1 cellular context compared by ENCODE assay signal in genomic region chr10:107442035-107442505, GRCh38.
A peak's percentile ranks its signal among the peaks of the same experiment; 100 is the strongest.
TF ChIP-seq lines count a peak whose summit lies in the region.

No MANE protein-coding gene starts in this region.

TF ChIP-seq in GM12878, 131 proteins besides CTCF, POLR2A, EP300 and RAD21 (continued from another document):
- TF ChIP-seq TBL1XR1 (IDR thresholded peaks at IDR 0.05; ENCODE audit: low read depth, low read length) (peak; percentile 30; the same call in 1 of the 2 replicates), ATF7 (IDR thresholded peaks at IDR 0.05; ENCODE audit: low read depth) (peak; percentile 89), KLF5 (IDR thresholded peaks at IDR 0.05; ENCODE audit: partially characterized antibody) (peak; percentile 45), POLR2AphosphoS2 (IDR thresholded peaks at IDR 0.05; ENCODE audit: low read depth, low read length) (no peak), RELB (IDR thresholded peaks at IDR 0.05; ENCODE audit: low read depth) (peak; percentile 76; the same call in 1 of the 2 replicates), GABPA (IDR thresholded peaks at IDR 0.05; ENCODE audit: low read depth) (no peak), NKRF (conservative IDR thresholded peaks at IDR 0.05) (no peak), USF2 (IDR thresholded peaks at IDR 0.05; ENCODE audit: borderline replicate concordance, low read depth, low read length) (peak; percentile 60; the same call in 1 of the 2 replicates), YY1 (IDR thresholded peaks at IDR 0.05; ENCODE audit: low read depth, low read length) (no peak), E2F4 (IDR thresholded peaks at IDR 0.05; ENCODE audit: low read depth, low read length) (no peak), USF1 (IDR thresholded peaks at IDR 0.05; ENCODE audit: borderline replicate concordance, extremely low read length, insufficient read depth, low read depth, low read length) (no peak), CREM (IDR thresholded peaks at IDR 0.05; ENCODE audit: low read depth) (peak; percentile 66), NR2F1 (conservative IDR thresholded peaks at IDR 0.05) (peak; percentile 64; the same call in 1 of the 2 replicates), MYC (IDR thresholded peaks at IDR 0.05; ENCODE audit: insufficient read depth, insufficient read length, insufficient replicate concordance, low read length, severe bottlenecking) (no peak), SUZ12 (IDR thresholded peaks at IDR 0.05; ENCODE audit: unreplicated experiment) (no peak), MYB (IDR thresholded peaks at IDR 0.05; ENCODE audit: borderline replicate concordance, low read depth, low read length) (no peak), ATF2 (IDR thresholded peaks at IDR 0.05; ENCODE audit: low read length) (peak; percentile 76), ZNF217 (IDR thresholded peaks at IDR 0.05) (peak; percentile 68; the same call in 1 of the 2 replicates), RCOR1 (conservative IDR thresholded peaks at IDR 0.05; ENCODE audit: low read depth, low read length) (0 out of 2 replicates have a peak, but pooled peaks have one; percentile 40), BMI1 (IDR thresholded peaks at IDR 0.05; ENCODE audit: borderline replicate concordance) (peak; percentile 48; the same call in 1 of the 2 replicates), E2F8 (IDR thresholded peaks at IDR 0.05; ENCODE audit: low read depth, partially characterized antibody) (no peak), CBX5 (IDR thresholded peaks at IDR 0.05; ENCODE audit: low read depth) (no peak)
TF ChIP-seq in GM12878: peak in this region for 37.
